ENCODE assay signal across 2 cellular contexts in genomic region chr2:183125659-183126341, GRCh38.
TF ChIP-seq lines count a peak whose summit lies in the region.

No MANE protein-coding gene starts in this region.

TF ChIP-seq in HCT116, 20 proteins besides CTCF, POLR2A, EP300 and RAD21:
- TF ChIP-seq JUND (IDR thresholded peaks at IDR 0.05) (no peak), SRF (IDR thresholded peaks at IDR 0.05; ENCODE audit: low read depth) (no peak), CEBPB (IDR thresholded peaks at IDR 0.05; ENCODE audit: low read depth) (no peak), TCF7L2 (IDR thresholded peaks at IDR 0.05; ENCODE audit: borderline replicate concordance, extremely low read depth, insufficient read depth, insufficient read length) (no peak), REST (IDR thresholded peaks at IDR 0.05; ENCODE audit: low read depth) (no peak), ZFX (IDR thresholded peaks at IDR 0.05) (no peak), EZH2phosphoT487 (IDR thresholded peaks at IDR 0.05; ENCODE audit: borderline replicate concordance) (no peak), EZH2 (IDR thresholded peaks at IDR 0.05) (no peak), ELF1 (IDR thresholded peaks at IDR 0.05; ENCODE audit: borderline replicate concordance, low read depth) (no peak), CBX3 (IDR thresholded peaks at IDR 0.05; ENCODE audit: low read depth) (no peak), ZBTB33 (IDR thresholded peaks at IDR 0.05; ENCODE audit: extremely low read depth, insufficient replicate concordance, low read length) (no peak), FOSL1 (IDR thresholded peaks at IDR 0.05; ENCODE audit: low read depth) (no peak), ZNF274 (IDR thresholded peaks at IDR 0.05; ENCODE audit: low read depth, low read length) (no peak), EGR1 (IDR thresholded peaks at IDR 0.05; ENCODE audit: low read depth) (no peak), SP1 (IDR thresholded peaks at IDR 0.05; ENCODE audit: low read depth) (no peak), SIN3A (IDR thresholded peaks at IDR 0.05; ENCODE audit: low read depth) (no peak)
- TF ChIP-seq, protein P1, sequence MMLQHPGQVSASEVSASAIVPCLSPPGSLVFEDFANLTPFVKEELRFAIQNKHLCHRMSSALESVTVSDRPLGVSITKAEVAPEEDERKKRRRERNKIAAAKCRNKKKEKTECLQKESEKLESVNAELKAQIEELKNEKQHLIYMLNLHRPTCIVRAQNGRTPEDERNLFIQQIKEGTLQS (IDR thresholded peaks at IDR 0.05): no peak
- TF ChIP-seq, protein P2, sequence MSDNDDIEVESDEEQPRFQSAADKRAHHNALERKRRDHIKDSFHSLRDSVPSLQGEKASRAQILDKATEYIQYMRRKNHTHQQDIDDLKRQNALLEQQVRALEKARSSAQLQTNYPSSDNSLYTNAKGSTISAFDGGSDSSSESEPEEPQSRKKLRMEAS (IDR thresholded peaks at IDR 0.05): no peak

TF ChIP-seq in HepG2, 621 proteins besides CTCF, POLR2A, EP300 and RAD21 (continues in another document):
- TF ChIP-seq GFI1 (CRISPR knock-in tag; IDR thresholded peaks at IDR 0.05; ENCODE audit: borderline replicate concordance) (no peak), ZFP36L1 (CRISPR knock-in tag; IDR thresholded peaks at IDR 0.05) (no peak), SNAPC2 (CRISPR knock-in tag; IDR thresholded peaks at IDR 0.05) (no peak), NCOA5 (CRISPR knock-in tag; IDR thresholded peaks at IDR 0.05) (no peak), ZNF160 (CRISPR knock-in tag; IDR thresholded peaks at IDR 0.05) (no peak), ZNF672 (CRISPR knock-in tag; IDR thresholded peaks at IDR 0.05) (no peak), AGO1 (IDR thresholded peaks at IDR 0.05; ENCODE audit: low read depth, low read length, poor library complexity, severe bottlenecking) (no peak), ZNF740 (CRISPR knock-in tag; IDR thresholded peaks at IDR 0.05) (no peak), SUZ12 (IDR thresholded peaks at IDR 0.05; ENCODE audit: low read depth, low read length) (no peak), ZNF136 (CRISPR knock-in tag; IDR thresholded peaks at IDR 0.05; ENCODE audit: low read depth) (no peak), MED1 (CRISPR knock-in tag; IDR thresholded peaks at IDR 0.05) (no peak), RELA (CRISPR knock-in tag; IDR thresholded peaks at IDR 0.05) (no peak), SYNCRIP (IDR thresholded peaks at IDR 0.05; ENCODE audit: insufficient read depth, low read depth, low read length) (no peak), PHF8 (CRISPR knock-in tag; IDR thresholded peaks at IDR 0.05) (no peak), HOXA7 (CRISPR knock-in tag; IDR thresholded peaks at IDR 0.05) (no peak), SNRNP70 (IDR thresholded peaks at IDR 0.05; ENCODE audit: low read depth, low read length) (no peak), ZNF33A (CRISPR knock-in tag; IDR thresholded peaks at IDR 0.05; ENCODE audit: borderline replicate concordance) (no peak), PHF21A (CRISPR knock-in tag; IDR thresholded peaks at IDR 0.05) (no peak), ZNF234 (CRISPR knock-in tag; conservative IDR thresholded peaks at IDR 0.05) (no peak), RFX5 (IDR thresholded peaks at IDR 0.05; ENCODE audit: low read depth, low read length) (no peak), MYC (CRISPR knock-in tag; IDR thresholded peaks at IDR 0.05; ENCODE audit: borderline replicate concordance) (no peak), ZNF496 (CRISPR knock-in tag; IDR thresholded peaks at IDR 0.05; ENCODE audit: insufficient replicate concordance) (no peak), SATB2 (CRISPR knock-in tag; IDR thresholded peaks at IDR 0.05) (no peak), ZNF329 (CRISPR knock-in tag; IDR thresholded peaks at IDR 0.05; ENCODE audit: low read depth) (no peak), ZNF510 (CRISPR knock-in tag; IDR thresholded peaks at IDR 0.05; ENCODE audit: low read depth) (no peak), ZMAT5 (CRISPR knock-in tag; IDR thresholded peaks at IDR 0.05; ENCODE audit: borderline replicate concordance, low read depth) (no peak), FOXJ3 (CRISPR knock-in tag; IDR thresholded peaks at IDR 0.05; ENCODE audit: borderline replicate concordance) (no peak), ZNF274 (CRISPR knock-in tag; IDR thresholded peaks at IDR 0.05) (0 out of 2 replicates have a peak, but pooled peaks have one; percentile 38), NCOR1 (IDR thresholded peaks at IDR 0.05; ENCODE audit: borderline replicate concordance, low read length) (no peak)
- TF ChIP-seq, protein P3, sequence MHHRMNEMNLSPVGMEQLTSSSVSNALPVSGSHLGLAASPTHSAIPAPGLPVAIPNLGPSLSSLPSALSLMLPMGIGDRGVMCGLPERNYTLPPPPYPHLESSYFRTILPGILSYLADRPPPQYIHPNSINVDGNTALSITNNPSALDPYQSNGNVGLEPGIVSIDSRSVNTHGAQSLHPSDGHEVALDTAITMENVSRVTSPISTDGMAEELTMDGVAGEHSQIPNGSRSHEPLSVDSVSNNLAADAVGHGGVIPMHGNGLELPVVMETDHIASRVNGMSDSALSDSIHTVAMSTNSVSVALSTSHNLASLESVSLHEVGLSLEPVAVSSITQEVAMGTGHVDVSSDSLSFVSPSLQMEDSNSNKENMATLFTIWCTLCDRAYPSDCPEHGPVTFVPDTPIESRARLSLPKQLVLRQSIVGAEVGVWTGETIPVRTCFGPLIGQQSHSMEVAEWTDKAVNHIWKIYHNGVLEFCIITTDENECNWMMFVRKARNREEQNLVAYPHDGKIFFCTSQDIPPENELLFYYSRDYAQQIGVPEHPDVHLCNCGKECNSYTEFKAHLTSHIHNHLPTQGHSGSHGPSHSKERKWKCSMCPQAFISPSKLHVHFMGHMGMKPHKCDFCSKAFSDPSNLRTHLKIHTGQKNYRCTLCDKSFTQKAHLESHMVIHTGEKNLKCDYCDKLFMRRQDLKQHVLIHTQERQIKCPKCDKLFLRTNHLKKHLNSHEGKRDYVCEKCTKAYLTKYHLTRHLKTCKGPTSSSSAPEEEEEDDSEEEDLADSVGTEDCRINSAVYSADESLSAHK (CRISPR knock-in tag; IDR thresholded peaks at IDR 0.05; ENCODE audit: borderline replicate concordance): no peak
- TF ChIP-seq, protein P4, sequence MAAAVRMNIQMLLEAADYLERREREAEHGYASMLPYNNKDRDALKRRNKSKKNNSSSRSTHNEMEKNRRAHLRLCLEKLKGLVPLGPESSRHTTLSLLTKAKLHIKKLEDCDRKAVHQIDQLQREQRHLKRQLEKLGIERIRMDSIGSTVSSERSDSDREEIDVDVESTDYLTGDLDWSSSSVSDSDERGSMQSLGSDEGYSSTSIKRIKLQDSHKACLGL (CRISPR knock-in tag; IDR thresholded peaks at IDR 0.05): no peak
- TF ChIP-seq, protein P5, sequence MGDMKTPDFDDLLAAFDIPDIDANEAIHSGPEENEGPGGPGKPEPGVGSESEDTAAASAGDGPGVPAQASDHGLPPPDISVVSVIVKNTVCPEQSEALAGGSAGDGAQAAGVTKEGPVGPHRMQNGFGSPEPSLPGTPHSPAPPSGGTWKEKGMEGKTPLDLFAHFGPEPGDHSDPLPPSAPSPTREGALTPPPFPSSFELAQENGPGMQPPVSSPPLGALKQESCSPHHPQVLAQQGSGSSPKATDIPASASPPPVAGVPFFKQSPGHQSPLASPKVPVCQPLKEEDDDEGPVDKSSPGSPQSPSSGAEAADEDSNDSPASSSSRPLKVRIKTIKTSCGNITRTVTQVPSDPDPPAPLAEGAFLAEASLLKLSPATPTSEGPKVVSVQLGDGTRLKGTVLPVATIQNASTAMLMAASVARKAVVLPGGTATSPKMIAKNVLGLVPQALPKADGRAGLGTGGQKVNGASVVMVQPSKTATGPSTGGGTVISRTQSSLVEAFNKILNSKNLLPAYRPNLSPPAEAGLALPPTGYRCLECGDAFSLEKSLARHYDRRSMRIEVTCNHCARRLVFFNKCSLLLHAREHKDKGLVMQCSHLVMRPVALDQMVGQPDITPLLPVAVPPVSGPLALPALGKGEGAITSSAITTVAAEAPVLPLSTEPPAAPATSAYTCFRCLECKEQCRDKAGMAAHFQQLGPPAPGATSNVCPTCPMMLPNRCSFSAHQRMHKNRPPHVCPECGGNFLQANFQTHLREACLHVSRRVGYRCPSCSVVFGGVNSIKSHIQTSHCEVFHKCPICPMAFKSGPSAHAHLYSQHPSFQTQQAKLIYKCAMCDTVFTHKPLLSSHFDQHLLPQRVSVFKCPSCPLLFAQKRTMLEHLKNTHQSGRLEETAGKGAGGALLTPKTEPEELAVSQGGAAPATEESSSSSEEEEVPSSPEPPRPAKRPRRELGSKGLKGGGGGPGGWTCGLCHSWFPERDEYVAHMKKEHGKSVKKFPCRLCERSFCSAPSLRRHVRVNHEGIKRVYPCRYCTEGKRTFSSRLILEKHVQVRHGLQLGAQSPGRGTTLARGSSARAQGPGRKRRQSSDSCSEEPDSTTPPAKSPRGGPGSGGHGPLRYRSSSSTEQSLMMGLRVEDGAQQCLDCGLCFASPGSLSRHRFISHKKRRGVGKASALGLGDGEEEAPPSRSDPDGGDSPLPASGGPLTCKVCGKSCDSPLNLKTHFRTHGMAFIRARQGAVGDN (CRISPR knock-in tag; IDR thresholded peaks at IDR 0.05): peak; percentile 36; the same call in 1 of the 2 replicates
- TF ChIP-seq, protein P6, sequence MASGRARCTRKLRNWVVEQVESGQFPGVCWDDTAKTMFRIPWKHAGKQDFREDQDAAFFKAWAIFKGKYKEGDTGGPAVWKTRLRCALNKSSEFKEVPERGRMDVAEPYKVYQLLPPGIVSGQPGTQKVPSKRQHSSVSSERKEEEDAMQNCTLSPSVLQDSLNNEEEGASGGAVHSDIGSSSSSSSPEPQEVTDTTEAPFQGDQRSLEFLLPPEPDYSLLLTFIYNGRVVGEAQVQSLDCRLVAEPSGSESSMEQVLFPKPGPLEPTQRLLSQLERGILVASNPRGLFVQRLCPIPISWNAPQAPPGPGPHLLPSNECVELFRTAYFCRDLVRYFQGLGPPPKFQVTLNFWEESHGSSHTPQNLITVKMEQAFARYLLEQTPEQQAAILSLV (CRISPR knock-in tag; IDR thresholded peaks at IDR 0.05; ENCODE audit: borderline replicate concordance): no peak
- TF ChIP-seq, protein P7, sequence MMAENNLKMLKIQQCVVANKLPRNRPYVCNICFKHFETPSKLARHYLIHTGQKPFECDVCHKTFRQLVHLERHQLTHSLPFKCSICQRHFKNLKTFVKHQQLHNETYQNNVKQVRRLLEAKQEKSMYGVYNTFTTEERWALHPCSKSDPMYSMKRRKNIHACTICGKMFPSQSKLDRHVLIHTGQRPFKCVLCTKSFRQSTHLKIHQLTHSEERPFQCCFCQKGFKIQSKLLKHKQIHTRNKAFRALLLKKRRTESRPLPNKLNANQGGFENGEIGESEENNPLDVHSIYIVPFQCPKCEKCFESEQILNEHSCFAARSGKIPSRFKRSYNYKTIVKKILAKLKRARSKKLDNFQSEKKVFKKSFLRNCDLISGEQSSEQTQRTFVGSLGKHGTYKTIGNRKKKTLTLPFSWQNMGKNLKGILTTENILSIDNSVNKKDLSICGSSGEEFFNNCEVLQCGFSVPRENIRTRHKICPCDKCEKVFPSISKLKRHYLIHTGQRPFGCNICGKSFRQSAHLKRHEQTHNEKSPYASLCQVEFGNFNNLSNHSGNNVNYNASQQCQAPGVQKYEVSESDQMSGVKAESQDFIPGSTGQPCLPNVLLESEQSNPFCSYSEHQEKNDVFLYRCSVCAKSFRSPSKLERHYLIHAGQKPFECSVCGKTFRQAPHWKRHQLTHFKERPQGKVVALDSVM (CRISPR knock-in tag; IDR thresholded peaks at IDR 0.05): peak; percentile 97
- TF ChIP-seq, protein P8, sequence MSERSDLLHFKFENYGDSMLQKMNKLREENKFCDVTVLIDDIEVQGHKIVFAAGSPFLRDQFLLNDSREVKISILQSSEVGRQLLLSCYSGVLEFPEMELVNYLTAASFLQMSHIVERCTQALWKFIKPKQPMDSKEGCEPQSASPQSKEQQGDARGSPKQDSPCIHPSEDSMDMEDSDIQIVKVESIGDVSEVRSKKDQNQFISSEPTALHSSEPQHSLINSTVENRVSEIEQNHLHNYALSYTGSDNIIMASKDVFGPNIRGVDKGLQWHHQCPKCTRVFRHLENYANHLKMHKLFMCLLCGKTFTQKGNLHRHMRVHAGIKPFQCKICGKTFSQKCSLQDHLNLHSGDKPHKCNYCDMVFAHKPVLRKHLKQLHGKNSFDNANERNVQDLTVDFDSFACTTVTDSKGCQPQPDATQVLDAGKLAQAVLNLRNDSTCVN (CRISPR knock-in tag; IDR thresholded peaks at IDR 0.05; ENCODE audit: borderline replicate concordance): no peak
- TF ChIP-seq, protein P9, sequence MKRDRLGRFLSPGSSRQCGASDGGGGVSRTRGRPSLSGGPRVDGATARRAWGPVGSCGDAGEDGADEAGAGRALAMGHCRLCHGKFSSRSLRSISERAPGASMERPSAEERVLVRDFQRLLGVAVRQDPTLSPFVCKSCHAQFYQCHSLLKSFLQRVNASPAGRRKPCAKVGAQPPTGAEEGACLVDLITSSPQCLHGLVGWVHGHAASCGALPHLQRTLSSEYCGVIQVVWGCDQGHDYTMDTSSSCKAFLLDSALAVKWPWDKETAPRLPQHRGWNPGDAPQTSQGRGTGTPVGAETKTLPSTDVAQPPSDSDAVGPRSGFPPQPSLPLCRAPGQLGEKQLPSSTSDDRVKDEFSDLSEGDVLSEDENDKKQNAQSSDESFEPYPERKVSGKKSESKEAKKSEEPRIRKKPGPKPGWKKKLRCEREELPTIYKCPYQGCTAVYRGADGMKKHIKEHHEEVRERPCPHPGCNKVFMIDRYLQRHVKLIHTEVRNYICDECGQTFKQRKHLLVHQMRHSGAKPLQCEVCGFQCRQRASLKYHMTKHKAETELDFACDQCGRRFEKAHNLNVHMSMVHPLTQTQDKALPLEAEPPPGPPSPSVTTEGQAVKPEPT (CRISPR knock-in tag; IDR thresholded peaks at IDR 0.05; ENCODE audit: low read depth): no peak
- TF ChIP-seq, protein P10, sequence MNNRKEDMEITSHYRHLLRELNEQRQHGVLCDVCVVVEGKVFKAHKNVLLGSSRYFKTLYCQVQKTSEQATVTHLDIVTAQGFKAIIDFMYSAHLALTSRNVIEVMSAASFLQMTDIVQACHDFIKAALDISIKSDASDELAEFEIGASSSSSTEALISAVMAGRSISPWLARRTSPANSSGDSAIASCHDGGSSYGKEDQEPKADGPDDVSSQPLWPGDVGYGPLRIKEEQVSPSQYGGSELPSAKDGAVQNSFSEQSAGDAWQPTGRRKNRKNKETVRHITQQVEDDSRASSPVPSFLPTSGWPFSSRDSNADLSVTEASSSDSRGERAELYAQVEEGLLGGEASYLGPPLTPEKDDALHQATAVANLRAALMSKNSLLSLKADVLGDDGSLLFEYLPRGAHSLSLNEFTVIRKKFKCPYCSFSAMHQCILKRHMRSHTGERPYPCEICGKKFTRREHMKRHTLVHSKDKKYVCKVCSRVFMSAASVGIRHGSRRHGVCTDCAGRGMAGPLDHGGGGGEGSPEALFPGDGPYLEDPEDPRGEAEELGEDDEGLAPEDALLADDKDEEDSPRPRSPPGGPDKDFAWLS (CRISPR knock-in tag; IDR thresholded peaks at IDR 0.05; ENCODE audit: borderline replicate concordance): no peak
- TF ChIP-seq, protein P11, sequence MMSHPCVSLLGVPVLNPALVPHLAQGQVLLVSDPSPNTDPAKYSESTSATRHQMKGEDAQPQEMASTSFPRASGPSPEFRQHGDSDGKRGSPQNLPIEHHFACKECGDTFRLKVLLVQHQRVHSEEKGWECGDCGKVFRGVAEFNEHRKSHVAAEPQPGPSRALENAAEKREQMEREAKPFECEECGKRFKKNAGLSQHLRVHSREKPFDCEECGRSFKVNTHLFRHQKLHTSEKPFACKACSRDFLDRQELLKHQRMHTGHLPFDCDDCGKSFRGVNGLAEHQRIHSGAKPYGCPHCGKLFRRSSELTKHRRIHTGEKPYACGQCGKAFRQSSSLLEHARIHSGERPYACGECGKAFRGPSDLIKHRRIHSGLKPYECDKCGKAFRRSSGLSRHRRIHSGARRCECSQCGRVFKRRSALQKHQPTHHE (CRISPR knock-in tag; IDR thresholded peaks at IDR 0.05; ENCODE audit: borderline replicate concordance): no peak
